Comparison of ENCODE assay signal across 1 cellular context in the genomic region with DNA sequence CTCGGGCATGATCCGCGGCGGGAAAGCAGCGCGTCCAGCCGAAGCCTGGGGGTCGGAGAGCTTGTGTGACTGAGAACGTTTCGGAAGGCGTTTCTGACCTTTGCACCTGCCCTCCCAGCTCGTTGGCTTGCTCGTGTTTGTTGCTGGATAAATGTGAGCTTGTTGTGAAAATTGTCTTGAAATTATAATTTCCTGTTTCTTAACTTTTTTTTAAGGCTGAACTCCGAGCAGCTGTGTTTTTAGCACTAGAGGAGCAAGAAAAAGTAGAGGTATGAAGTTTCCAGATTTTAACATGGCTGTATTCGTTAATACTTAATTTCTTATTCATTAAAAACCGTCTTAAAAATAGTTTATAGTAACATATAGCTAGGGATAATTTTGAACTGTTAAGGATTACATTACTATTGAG.
TF ChIP-seq lines count a peak whose summit lies in the region.

No MANE protein-coding gene starts in this region.

TF ChIP-seq in HepG2, 621 proteins besides CTCF, POLR2A, EP300 and RAD21 (continued from another document and continues in another):
- TF ChIP-seq, protein P1, sequence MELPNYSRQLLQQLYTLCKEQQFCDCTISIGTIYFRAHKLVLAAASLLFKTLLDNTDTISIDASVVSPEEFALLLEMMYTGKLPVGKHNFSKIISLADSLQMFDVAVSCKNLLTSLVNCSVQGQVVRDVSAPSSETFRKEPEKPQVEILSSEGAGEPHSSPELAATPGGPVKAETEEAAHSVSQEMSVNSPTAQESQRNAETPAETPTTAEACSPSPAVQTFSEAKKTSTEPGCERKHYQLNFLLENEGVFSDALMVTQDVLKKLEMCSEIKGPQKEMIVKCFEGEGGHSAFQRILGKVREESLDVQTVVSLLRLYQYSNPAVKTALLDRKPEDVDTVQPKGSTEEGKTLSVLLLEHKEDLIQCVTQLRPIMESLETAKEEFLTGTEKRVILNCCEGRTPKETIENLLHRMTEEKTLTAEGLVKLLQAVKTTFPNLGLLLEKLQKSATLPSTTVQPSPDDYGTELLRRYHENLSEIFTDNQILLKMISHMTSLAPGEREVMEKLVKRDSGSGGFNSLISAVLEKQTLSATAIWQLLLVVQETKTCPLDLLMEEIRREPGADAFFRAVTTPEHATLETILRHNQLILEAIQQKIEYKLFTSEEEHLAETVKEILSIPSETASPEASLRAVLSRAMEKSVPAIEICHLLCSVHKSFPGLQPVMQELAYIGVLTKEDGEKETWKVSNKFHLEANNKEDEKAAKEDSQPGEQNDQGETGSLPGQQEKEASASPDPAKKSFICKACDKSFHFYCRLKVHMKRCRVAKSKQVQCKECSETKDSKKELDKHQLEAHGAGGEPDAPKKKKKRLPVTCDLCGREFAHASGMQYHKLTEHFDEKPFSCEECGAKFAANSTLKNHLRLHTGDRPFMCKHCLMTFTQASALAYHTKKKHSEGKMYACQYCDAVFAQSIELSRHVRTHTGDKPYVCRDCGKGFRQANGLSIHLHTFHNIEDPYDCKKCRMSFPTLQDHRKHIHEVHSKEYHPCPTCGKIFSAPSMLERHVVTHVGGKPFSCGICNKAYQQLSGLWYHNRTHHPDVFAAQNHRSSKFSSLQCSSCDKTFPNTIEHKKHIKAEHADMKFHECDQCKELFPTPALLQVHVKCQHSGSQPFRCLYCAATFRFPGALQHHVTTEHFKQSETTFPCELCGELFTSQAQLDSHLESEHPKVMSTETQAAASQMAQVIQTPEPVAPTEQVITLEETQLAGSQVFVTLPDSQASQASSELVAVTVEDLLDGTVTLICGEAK (IDR thresholded peaks at IDR 0.05): no peak
- TF ChIP-seq, protein P1 (CRISPR knock-in tag; IDR thresholded peaks at IDR 0.05): no peak
- TF ChIP-seq MAF1 (CRISPR knock-in tag; IDR thresholded peaks at IDR 0.05; ENCODE audit: borderline replicate concordance) (no peak), ATF7-NPFF (CRISPR knock-in tag; IDR thresholded peaks at IDR 0.05; ENCODE audit: low read depth) (no peak), ZNF383 (CRISPR knock-in tag; IDR thresholded peaks at IDR 0.05; ENCODE audit: borderline replicate concordance) (no peak), ELF3 (CRISPR knock-in tag; IDR thresholded peaks at IDR 0.05) (0 out of 2 replicates have a peak, but pooled peaks have one; percentile 6), ZNF546 (CRISPR knock-in tag; conservative IDR thresholded peaks at IDR 0.05) (no peak), HMG20B (CRISPR knock-in tag; conservative IDR thresholded peaks at IDR 0.05) (no peak), JUND (CRISPR knock-in tag; IDR thresholded peaks at IDR 0.05) (no peak), ZNF367 (CRISPR knock-in tag; IDR thresholded peaks at IDR 0.05; ENCODE audit: borderline replicate concordance) (no peak), ZNF326 (CRISPR knock-in tag; IDR thresholded peaks at IDR 0.05; ENCODE audit: borderline replicate concordance) (no peak), MTA3 (CRISPR knock-in tag; IDR thresholded peaks at IDR 0.05) (no peak), DMAP1 (CRISPR knock-in tag; IDR thresholded peaks at IDR 0.05) (peak; percentile 85; the same call in 1 of the 2 replicates), JDP2 (CRISPR knock-in tag; IDR thresholded peaks at IDR 0.05; ENCODE audit: borderline replicate concordance) (no peak), RELA (CRISPR knock-in tag; IDR thresholded peaks at IDR 0.05) (no peak), BRCA1 (CRISPR knock-in tag; IDR thresholded peaks at IDR 0.05) (no peak), HES4 (CRISPR knock-in tag; IDR thresholded peaks at IDR 0.05; ENCODE audit: borderline replicate concordance) (no peak)
- TF ChIP-seq, protein P2, sequence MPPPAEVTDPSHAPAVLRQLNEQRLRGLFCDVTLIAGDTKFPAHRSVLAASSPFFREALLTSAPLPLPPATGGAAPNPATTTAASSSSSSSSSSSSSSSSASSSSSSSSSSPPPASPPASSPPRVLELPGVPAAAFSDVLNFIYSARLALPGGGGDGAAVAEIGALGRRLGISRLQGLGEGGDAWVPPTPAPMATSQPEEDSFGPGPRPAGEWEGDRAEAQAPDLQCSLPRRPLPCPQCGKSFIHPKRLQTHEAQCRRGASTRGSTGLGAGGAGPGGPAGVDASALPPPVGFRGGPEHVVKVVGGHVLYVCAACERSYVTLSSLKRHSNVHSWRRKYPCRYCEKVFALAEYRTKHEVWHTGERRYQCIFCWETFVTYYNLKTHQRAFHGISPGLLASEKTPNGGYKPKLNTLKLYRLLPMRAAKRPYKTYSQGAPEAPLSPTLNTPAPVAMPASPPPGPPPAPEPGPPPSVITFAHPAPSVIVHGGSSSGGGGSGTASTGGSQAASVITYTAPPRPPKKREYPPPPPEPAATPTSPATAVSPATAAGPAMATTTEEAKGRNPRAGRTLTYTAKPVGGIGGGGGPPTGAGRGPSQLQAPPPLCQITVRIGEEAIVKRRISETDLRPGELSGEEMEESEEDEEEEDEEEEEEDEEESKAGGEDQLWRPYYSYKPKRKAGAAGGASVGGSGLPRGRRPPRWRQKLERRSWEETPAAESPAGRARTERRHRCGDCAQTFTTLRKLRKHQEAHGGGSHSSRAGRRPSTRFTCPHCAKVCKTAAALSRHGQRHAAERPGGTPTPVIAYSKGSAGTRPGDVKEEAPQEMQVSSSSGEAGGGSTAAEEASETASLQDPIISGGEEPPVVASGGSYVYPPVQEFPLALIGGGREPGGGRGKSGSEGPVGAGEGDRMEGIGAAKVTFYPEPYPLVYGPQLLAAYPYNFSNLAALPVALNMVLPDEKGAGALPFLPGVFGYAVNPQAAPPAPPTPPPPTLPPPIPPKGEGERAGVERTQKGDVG (CRISPR knock-in tag; IDR thresholded peaks at IDR 0.05; ENCODE audit: borderline replicate concordance): peak; percentile 52; the same call in 1 of the 2 replicates
- TF ChIP-seq, protein P3, sequence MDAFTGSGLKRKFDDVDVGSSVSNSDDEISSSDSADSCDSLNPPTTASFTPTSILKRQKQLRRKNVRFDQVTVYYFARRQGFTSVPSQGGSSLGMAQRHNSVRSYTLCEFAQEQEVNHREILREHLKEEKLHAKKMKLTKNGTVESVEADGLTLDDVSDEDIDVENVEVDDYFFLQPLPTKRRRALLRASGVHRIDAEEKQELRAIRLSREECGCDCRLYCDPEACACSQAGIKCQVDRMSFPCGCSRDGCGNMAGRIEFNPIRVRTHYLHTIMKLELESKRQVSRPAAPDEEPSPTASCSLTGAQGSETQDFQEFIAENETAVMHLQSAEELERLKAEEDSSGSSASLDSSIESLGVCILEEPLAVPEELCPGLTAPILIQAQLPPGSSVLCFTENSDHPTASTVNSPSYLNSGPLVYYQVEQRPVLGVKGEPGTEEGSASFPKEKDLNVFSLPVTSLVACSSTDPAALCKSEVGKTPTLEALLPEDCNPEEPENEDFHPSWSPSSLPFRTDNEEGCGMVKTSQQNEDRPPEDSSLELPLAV (CRISPR knock-in tag; conservative IDR thresholded peaks at IDR 0.05; ENCODE audit: low read depth): no peak
- TF ChIP-seq, protein P4, sequence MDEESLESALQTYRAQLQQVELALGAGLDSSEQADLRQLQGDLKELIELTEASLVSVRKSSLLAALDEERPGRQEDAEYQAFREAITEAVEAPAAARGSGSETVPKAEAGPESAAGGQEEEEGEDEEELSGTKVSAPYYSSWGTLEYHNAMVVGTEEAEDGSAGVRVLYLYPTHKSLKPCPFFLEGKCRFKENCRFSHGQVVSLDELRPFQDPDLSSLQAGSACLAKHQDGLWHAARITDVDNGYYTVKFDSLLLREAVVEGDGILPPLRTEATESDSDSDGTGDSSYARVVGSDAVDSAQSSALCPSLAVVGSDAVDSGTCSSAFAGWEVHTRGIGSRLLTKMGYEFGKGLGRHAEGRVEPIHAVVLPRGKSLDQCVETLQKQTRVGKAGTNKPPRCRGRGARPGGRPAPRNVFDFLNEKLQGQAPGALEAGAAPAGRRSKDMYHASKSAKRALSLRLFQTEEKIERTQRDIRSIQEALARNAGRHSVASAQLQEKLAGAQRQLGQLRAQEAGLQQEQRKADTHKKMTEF (CRISPR knock-in tag; IDR thresholded peaks at IDR 0.05): no peak
- TF ChIP-seq, protein P5, sequence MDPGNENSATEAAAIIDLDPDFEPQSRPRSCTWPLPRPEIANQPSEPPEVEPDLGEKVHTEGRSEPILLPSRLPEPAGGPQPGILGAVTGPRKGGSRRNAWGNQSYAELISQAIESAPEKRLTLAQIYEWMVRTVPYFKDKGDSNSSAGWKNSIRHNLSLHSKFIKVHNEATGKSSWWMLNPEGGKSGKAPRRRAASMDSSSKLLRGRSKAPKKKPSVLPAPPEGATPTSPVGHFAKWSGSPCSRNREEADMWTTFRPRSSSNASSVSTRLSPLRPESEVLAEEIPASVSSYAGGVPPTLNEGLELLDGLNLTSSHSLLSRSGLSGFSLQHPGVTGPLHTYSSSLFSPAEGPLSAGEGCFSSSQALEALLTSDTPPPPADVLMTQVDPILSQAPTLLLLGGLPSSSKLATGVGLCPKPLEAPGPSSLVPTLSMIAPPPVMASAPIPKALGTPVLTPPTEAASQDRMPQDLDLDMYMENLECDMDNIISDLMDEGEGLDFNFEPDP (CRISPR knock-in tag; conservative IDR thresholded peaks at IDR 0.05): no peak
- TF ChIP-seq, protein P6, sequence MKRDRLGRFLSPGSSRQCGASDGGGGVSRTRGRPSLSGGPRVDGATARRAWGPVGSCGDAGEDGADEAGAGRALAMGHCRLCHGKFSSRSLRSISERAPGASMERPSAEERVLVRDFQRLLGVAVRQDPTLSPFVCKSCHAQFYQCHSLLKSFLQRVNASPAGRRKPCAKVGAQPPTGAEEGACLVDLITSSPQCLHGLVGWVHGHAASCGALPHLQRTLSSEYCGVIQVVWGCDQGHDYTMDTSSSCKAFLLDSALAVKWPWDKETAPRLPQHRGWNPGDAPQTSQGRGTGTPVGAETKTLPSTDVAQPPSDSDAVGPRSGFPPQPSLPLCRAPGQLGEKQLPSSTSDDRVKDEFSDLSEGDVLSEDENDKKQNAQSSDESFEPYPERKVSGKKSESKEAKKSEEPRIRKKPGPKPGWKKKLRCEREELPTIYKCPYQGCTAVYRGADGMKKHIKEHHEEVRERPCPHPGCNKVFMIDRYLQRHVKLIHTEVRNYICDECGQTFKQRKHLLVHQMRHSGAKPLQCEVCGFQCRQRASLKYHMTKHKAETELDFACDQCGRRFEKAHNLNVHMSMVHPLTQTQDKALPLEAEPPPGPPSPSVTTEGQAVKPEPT (CRISPR knock-in tag; IDR thresholded peaks at IDR 0.05; ENCODE audit: low read depth): no peak
- TF ChIP-seq, protein P7, sequence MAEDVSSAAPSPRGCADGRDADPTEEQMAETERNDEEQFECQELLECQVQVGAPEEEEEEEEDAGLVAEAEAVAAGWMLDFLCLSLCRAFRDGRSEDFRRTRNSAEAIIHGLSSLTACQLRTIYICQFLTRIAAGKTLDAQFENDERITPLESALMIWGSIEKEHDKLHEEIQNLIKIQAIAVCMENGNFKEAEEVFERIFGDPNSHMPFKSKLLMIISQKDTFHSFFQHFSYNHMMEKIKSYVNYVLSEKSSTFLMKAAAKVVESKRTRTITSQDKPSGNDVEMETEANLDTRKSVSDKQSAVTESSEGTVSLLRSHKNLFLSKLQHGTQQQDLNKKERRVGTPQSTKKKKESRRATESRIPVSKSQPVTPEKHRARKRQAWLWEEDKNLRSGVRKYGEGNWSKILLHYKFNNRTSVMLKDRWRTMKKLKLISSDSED (CRISPR knock-in tag; IDR thresholded peaks at IDR 0.05): no peak
- TF ChIP-seq, protein P8, sequence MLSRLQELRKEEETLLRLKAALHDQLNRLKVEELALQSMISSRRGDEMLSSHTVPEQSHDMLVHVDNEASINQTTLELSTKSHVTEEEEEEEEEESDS (CRISPR knock-in tag; IDR thresholded peaks at IDR 0.05; ENCODE audit: borderline replicate concordance): no peak
- TF ChIP-seq, protein P9, sequence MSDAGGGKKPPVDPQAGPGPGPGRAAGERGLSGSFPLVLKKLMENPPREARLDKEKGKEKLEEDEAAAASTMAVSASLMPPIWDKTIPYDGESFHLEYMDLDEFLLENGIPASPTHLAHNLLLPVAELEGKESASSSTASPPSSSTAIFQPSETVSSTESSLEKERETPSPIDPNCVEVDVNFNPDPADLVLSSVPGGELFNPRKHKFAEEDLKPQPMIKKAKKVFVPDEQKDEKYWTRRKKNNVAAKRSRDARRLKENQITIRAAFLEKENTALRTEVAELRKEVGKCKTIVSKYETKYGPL (CRISPR knock-in tag; IDR thresholded peaks at IDR 0.05): no peak
